Comparison of ENCODE assay signal across 11 cellular contexts in the genomic region with DNA sequence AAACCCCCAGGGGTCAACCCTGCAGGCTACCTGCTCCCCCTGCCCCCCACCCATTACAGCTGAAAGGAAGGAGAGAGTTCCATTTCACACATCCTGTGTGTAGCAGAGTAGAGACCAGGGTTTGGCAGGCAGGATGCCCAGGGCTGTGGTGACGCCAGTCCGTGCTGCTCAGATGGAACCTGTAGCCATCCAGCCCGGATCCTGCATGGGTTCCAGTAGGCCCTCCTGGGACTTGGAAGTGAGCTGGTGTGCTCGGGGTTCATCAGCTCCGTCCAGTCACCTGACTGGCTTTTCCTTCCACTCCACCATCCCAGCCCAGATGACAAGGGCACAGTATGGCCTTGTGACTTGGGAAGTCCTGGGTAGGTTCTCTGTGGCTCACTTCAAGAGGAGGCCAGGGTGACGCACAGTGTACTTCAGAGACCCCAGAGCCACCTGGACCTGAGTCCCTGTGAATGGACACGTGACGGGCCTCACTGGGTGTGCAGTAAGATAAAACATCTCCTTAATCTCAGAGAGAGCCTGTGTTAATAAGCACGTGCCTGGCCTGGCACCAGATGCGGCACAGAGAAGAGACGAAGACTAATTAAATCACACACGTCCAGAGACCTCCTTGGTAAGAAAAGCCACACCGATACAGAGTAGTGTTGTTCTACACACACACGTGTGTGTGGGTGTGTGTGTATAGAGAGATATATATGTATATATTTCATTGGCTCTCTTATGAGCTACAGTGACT. TPM values are rescaled to one million over a fixed set of nuclear protein-coding genes. Genes with fewer than 3 reads are reported as not detected.
DNase-seq lines count a peak whose midpoint lies in the region; ATAC-seq, FAIRE-seq and TF ChIP-seq lines count a peak whose summit lies in the region.
"Had no signal": no experiment of that assay in that cellular context is flagged by ENCODE, and none has a peak within 500 bp of the region (broad histone marks: within the 10 kb centered on the region; RNA-seq: fewer than 3 reads in every experiment).

No MANE protein-coding gene starts in this region.

- no peak for ATAC-seq in GM19324 (IDR thresholded peaks at IDR 0.05; ENCODE audit: low FRiP score, unreplicated experiment)
- ATAC-seq in HG02571 (IDR thresholded peaks at IDR 0.05; ENCODE audit: unreplicated experiment), result no peak

- H3K4me3 Mint-ChIP-seq in CD4-positive, alpha-beta memory T cell, result peak overlapping the region; percentile 13 to 98 (median 86)
- no peak overlapping the region for H3K4me3 Mint-ChIP-seq in astrocyte (ENCODE audit: unreplicated experiment)
- H3K4me3 Mint-ChIP-seq in neural progenitor cell, result peak overlapping the region; percentile 75

- peak overlapping the region; percentile 64 for H3K4me2 ChIP-seq in astrocyte (ENCODE audit: low read length)
- peak overlapping the region; percentile 65 for H3K4me2 ChIP-seq in neural progenitor cell

- FAIRE-seq in astrocyte (lab: Jason Lieb, UNC), result no peak
- FAIRE-seq: G401.6 had no signal

- peaks cover 32% of the 10 kb centered on the region for H3K36me3 ChIP-seq in CD4-positive, alpha-beta memory T cell (ENCODE audit: insufficient read depth, low read length)
- H3K36me3 ChIP-seq in HEK293 (ENCODE audit: control insufficient read depth in 2 of 2, insufficient read depth in 1 of 2, low read length in 2 of 2), result no peaks in the 10 kb centered on the region; a peak in 1 of 3 replicates
- no peaks in the 10 kb centered on the region for H3K36me3 ChIP-seq in astrocyte (ENCODE audit: insufficient read depth, low read length)
- no peaks in the 10 kb centered on the region for H3K36me3 ChIP-seq in neural progenitor cell

- H3K79me2 ChIP-seq in astrocyte (ENCODE audit: insufficient read depth, low read length), result peaks cover 8% of the 10 kb centered on the region
- H3K79me2 ChIP-seq in neural progenitor cell (ENCODE audit: low read depth), result no peaks in the 10 kb centered on the region

- H3K27ac ChIP-seq in CD4-positive, alpha-beta memory T cell (ENCODE audit: low read depth, low read length), result peak overlapping the region; percentile 85
- H3K27ac ChIP-seq in HEK293 (ENCODE audit: extremely low read depth, low read depth, low read length), result peak overlapping the region; percentile 70
- H3K27ac ChIP-seq in astrocyte (ENCODE audit: low read depth, low read length), result no peak overlapping the region
- H3K27ac ChIP-seq in neural progenitor cell, result no peak overlapping the region

- H3K27me3 ChIP-seq in CD4-positive, alpha-beta memory T cell (ENCODE audit: insufficient read depth, low read length), result no peaks in the 10 kb centered on the region
- H3K27me3 ChIP-seq in astrocyte (ENCODE audit: insufficient read depth, low read length) (no peaks in the 10 kb centered on the region), neural progenitor cell (no peaks in the 10 kb centered on the region)

- peaks cover 97% of the 10 kb centered on the region for H3K4me1 ChIP-seq in CD4-positive, alpha-beta memory T cell (ENCODE audit: insufficient read depth, low read length)
- H3K4me1 ChIP-seq in HEK293 (ENCODE audit: control insufficient read depth, insufficient read depth, low read length), result peaks cover 39% of the 10 kb centered on the region
- peaks cover 4% of the 10 kb centered on the region for H3K4me1 ChIP-seq in astrocyte (ENCODE audit: insufficient read depth, low read length)
- peaks cover 56% of the 10 kb centered on the region for H3K4me1 ChIP-seq in neural progenitor cell

- peaks cover 34 to 83% of the 10 kb centered on the region in 2 donors for H3K36me3 Mint-ChIP-seq in CD4-positive, alpha-beta memory T cell
- peaks cover 3% of the 10 kb centered on the region for H3K36me3 Mint-ChIP-seq in astrocyte (ENCODE audit: low read depth, unreplicated experiment)
- peaks cover 2% of the 10 kb centered on the region for H3K36me3 Mint-ChIP-seq in neural progenitor cell

- H3K4me1 Mint-ChIP-seq in CD4-positive, alpha-beta memory T cell, result peaks cover 71 to 99% (median 85%) of the 10 kb centered on the region in 4 donors
- H3K4me1 Mint-ChIP-seq in astrocyte (ENCODE audit: low read depth, unreplicated experiment), result peaks cover 24% of the 10 kb centered on the region
- H3K4me1 Mint-ChIP-seq in neural progenitor cell, result peaks cover 77% of the 10 kb centered on the region

- H3K4me3 ChIP-seq in CD4-positive, alpha-beta memory T cell (ENCODE audit: low read length in 2 of 2), result peak overlapping the region in 1 of 2 donors; percentile 10
- H3K4me3 ChIP-seq in HEK293 (ENCODE audit: low read depth, low read length) (no peak overlapping the region), astrocyte (ENCODE audit: insufficient read depth, low read depth, low read length) (no peak overlapping the region), neural progenitor cell (no peak overlapping the region)

- intact Hi-C loops in CD4-positive, alpha-beta memory T cell (cut with micrococcal nuclease), result no loop called here

- TF ChIP-seq CTCF in HEK293 (tag by site-specific recombination; IDR thresholded peaks at IDR 0.05), result no peak
- TF ChIP-seq CTCF in astrocyte (IDR thresholded peaks at IDR 0.05; ENCODE audit: insufficient read depth, low read depth, low read length), result no peak
- TF ChIP-seq CTCF in neural progenitor cell (IDR thresholded peaks at IDR 0.05), result no peak

- H3K9ac ChIP-seq in astrocyte (ENCODE audit: low read length) (no peak overlapping the region), neural progenitor cell (no peak overlapping the region)

- peaks cover 0 to 7% (median 0%) of the 10 kb centered on the region in 8 donors for H3K9me3 Mint-ChIP-seq in CD4-positive, alpha-beta memory T cell
- no peaks in the 10 kb centered on the region for H3K9me3 Mint-ChIP-seq in astrocyte (ENCODE audit: unreplicated experiment)
- no peaks in the 10 kb centered on the region for H3K9me3 Mint-ChIP-seq in neural progenitor cell

- POLR2A ChIA-PET in CD4-positive, alpha-beta memory T cell (lab: Charles Lee; ENCODE audit: partially characterized antibody), result interaction anchor here (0.9 to 2.6 kb wide), 6 partner anchors 31 to 88 kb away, joined by 3 to 9 read pairs (median 3); no protein-coding TSS in a partner anchor
- POLR2A ChIA-PET in HEK293 (lab: Yijun Ruan, JAX), result interaction anchor here (1.4 kb wide), 1 partner anchor 19 kb away, joined by 11 read pairs; no protein-coding TSS in a partner anchor

- peak overlapping the region; percentile 86 to 100 (median 90) for H3K27ac Mint-ChIP-seq in CD4-positive, alpha-beta memory T cell
- H3K27ac Mint-ChIP-seq in astrocyte (ENCODE audit: unreplicated experiment) (no peak overlapping the region), neural progenitor cell (peak overlapping the region; percentile 96)

- H2AFZ ChIP-seq in astrocyte (ENCODE audit: low read depth, low read length) (no peak overlapping the region), neural progenitor cell (replicated peaks) (no peak overlapping the region)

- CTCF ChIA-PET in CD4-positive, alpha-beta memory T cell (lab: Charles Lee; ENCODE audit: partially characterized antibody), result interaction anchor here (0.9 to 1.9 kb wide), 6 partner anchors 9 to 92 kb away, joined by 3 to 9 read pairs (median 4); no protein-coding TSS in a partner anchor
- CTCF ChIA-PET in HEK293 (lab: Yijun Ruan, JAX), result interaction anchor here (0.5 to 2.2 kb wide), 5 partner anchors 12 to 94 kb away, joined by 3 to 12 read pairs (median 3); no protein-coding TSS in a partner anchor

- H3K9me3 ChIP-seq in CD4-positive, alpha-beta memory T cell (ENCODE audit: control insufficient read depth in 1 of 2, low read length in 2 of 2), result no peaks in the 10 kb centered on the region
- no peaks in the 10 kb centered on the region for H3K9me3 ChIP-seq in HEK293 (ENCODE audit: control insufficient read depth, insufficient read depth, low read depth, low read length)
- no peaks in the 10 kb centered on the region for H3K9me3 ChIP-seq in astrocyte (ENCODE audit: insufficient read depth, low read depth, low read length)
- H3K9me3 ChIP-seq in neural progenitor cell (ENCODE audit: low read depth), result no peaks in the 10 kb centered on the region

- H3K27me3 Mint-ChIP-seq in CD4-positive, alpha-beta memory T cell, result no peaks in the 10 kb centered on the region
- H3K27me3 Mint-ChIP-seq in astrocyte (ENCODE audit: low read depth, unreplicated experiment), result no peaks in the 10 kb centered on the region
- H3K27me3 Mint-ChIP-seq in neural progenitor cell (ENCODE audit: insufficient read depth, low read depth), result peaks cover 3% of the 10 kb centered on the region

- H3F3A ChIP-seq in neural progenitor cell (ENCODE audit: low read depth), result peaks cover 22% of the 10 kb centered on the region

- peaks cover 29% of the 10 kb centered on the region for H4K20me1 ChIP-seq in astrocyte (ENCODE audit: insufficient read depth, low read length)
- H4K20me1 ChIP-seq in neural progenitor cell (ENCODE audit: low read depth), result peaks cover 4% of the 10 kb centered on the region

- peak in 2 of 5 donors; percentile 33 to 63 for DNase-seq in CD4-positive, alpha-beta memory T cell
- DNase-seq in astrocyte (ENCODE audit: low read depth) (no peak), neural progenitor cell (ENCODE audit: low spot score) (no peak), UCSD-AML1 (lab: John Stamatoyannopoulos, UW; ENCODE audit: unreplicated experiment) (no peak), germinal center (ENCODE audit: low spot score) (no peak)
- DNase-seq: amniotic stem cell; stimulated activated CD4-positive, alpha-beta T cell treated with anti-CD3 and anti-CD28 coated beads, Interleukin-2, amount 100 ng/mL, for 48 hours had no signal

TF ChIP-seq in HEK293, 187 proteins besides CTCF, POLR2A, EP300 and RAD21 (continues in another document):
- TF ChIP-seq TCF7L2 (IDR thresholded peaks at IDR 0.05; ENCODE audit: borderline replicate concordance, low read depth, low read length) (no peak), ZNF2 (tag by site-specific recombination; IDR thresholded peaks at IDR 0.05) (no peak), ZFHX2 (tag by site-specific recombination; conservative IDR thresholded peaks at IDR 0.05) (0 out of 2 replicates have a peak, but pooled peaks have one; percentile 4), ZNF449 (tag by site-specific recombination; IDR thresholded peaks at IDR 0.05) (0 out of 2 replicates have a peak, but pooled peaks have one; percentile 3), ZNF24 (tag by site-specific recombination; IDR thresholded peaks at IDR 0.05) (no peak), SCRT2 (tag by site-specific recombination; IDR thresholded peaks at IDR 0.05) (peak; percentile 57)

RNA-seq across cellular contexts. Expression of gene ITPKB, which starts 16.0 kb away (rescaled TPM):
- 100 to 1,000 TPM; 156 to 159 TPM for total RNA-seq in CD4-positive, alpha-beta memory T cell
- 10 to 100 TPM; 52.2 to 52.3 TPM for polyA plus RNA-seq in CD4-positive, alpha-beta memory T cell
- total RNA-seq in astrocyte (10.5 and 10.9 TPM in 2 replicates), neural progenitor cell (ENCODE audit: low replicate concordance) (1.6 and 4.5 TPM in 2 replicates)

Comparison
In these comparisons a context has a peak if more than half of its experiments do, and no peak if none do; other contexts are left out.
1. H3K27ac ChIP-seq: peak in CD4-positive, alpha-beta memory T cell (single experiment) and HEK293 (single experiment); none in astrocyte (single experiment) and neural progenitor cell (single experiment).
2. RNA of gene ITPKB, which starts 16.0 kb away (total RNA-seq): 156 to 159 TPM in CD4-positive, alpha-beta memory T cell; 10.5 to 10.9 TPM in astrocyte and 1.6 to 4.5 TPM in neural progenitor cell; every median in the first group is over 10 times any median in the second.